Comparison of ENCODE assay signal across 8 cellular contexts in the genomic region with DNA sequence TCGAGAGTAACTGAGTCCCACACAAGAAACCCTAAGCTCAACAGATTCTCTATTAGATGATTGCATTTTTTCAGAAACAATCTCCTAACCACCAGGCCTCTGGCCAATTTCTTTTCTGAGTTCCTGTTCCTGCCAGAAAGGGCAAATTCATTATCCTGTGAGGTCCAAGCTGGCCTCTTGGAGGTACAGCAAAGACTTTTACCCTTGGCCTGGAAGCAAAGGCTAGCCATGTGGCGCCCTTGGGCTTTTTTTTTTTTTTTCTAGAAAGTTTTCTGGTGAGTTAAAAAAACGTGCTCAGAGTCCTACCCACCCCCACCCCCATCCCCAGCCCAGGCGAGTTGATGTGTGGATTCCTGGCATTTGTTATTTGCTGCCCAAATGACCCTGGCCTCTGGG. TPM values are rescaled to one million over a fixed set of nuclear protein-coding genes. Genes with fewer than 3 reads are reported as not detected.
A peak's percentile ranks its signal among the peaks of the same experiment; 100 is the strongest.
DNase-seq lines count a peak whose midpoint lies in the region; ATAC-seq and TF ChIP-seq lines count a peak whose summit lies in the region.

No MANE protein-coding gene starts in this region.

- H3K36me3 ChIP-seq in adrenal gland (replicated peaks in 1 of 2) (no peaks in the 10 kb centered on the region), rectal smooth muscle tissue (ENCODE audit: control insufficient read depth, insufficient read depth, low read length) (no peaks in the 10 kb centered on the region)

- no peak for TF ChIP-seq EP300 in Ishikawa (IDR thresholded peaks at IDR 0.05; ENCODE audit: borderline replicate concordance)

- no peak for TF ChIP-seq CTCF in adrenal gland (IDR thresholded peaks at IDR 0.05)

- in situ Hi-C loops in ACHN (cut with HindIII; ENCODE audit: low pct_ligation_motif_present, low pct_unique_long_range_greater_than_20kb, low sequenced_read_pairs), result no loop called here

- no peak overlapping the region for H3K9ac ChIP-seq in rectal smooth muscle tissue (ENCODE audit: low read length)

- H3K4me3 ChIP-seq in adrenal gland, result peak overlapping the region in 1 of 4 donors; percentile 38
- no peak overlapping the region for H3K4me3 ChIP-seq in right cardiac atrium (ENCODE audit: low read length)
- no peak overlapping the region for H3K4me3 ChIP-seq in rectal smooth muscle tissue (ENCODE audit: low read length)

- H3K27ac ChIP-seq in adrenal gland, result peak overlapping the region; percentile 74 to 97 (median 94)
- peak overlapping the region; percentile 96 for H3K27ac ChIP-seq in right cardiac atrium (ENCODE audit: low read length)
- H3K27ac ChIP-seq in rectal smooth muscle tissue (ENCODE audit: low read depth, low read length), result peak overlapping the region; percentile 91

- H3K9me3 ChIP-seq in adrenal gland (replicated peaks in 1 of 3) (no peaks in the 10 kb centered on the region), right cardiac atrium (ENCODE audit: control insufficient read depth, low read length) (no peaks in the 10 kb centered on the region)

- ATAC-seq in GM19351 (IDR thresholded peaks at IDR 0.05; ENCODE audit: unreplicated experiment) (peak; percentile 37), right cardiac atrium (peak; percentile 71 to 75)

- TF ChIP-seq RAD21 in Ishikawa (IDR thresholded peaks at IDR 0.05; ENCODE audit: low read depth), result no peak

- H3K4me1 ChIP-seq in adrenal gland (replicated peaks in 1 of 2) (peaks cover 24 to 28% of the 10 kb centered on the region in 2 donors), right cardiac atrium (ENCODE audit: control insufficient read depth, insufficient read depth, low read length) (peaks cover 8% of the 10 kb centered on the region), rectal smooth muscle tissue (ENCODE audit: control insufficient read depth, insufficient read depth, low read length) (peaks cover 12% of the 10 kb centered on the region)

- no peaks in the 10 kb centered on the region for H3K27me3 ChIP-seq in adrenal gland
- no peaks in the 10 kb centered on the region for H3K27me3 ChIP-seq in right cardiac atrium (ENCODE audit: control insufficient read depth, insufficient read depth)
- H3K27me3 ChIP-seq in rectal smooth muscle tissue (ENCODE audit: control insufficient read depth, insufficient read depth, low read length), result no peaks in the 10 kb centered on the region

- intact Hi-C loops in adrenal gland (cut with DNase I) (loop anchor here in 1 of 2 donors (10.0 kb wide), 1 partner anchor 55 kb away; the partner anchor contains the start of gene EEF1A1), right cardiac atrium (cut with DNase I) (loop anchor here in 3 of 4 donors (10.0 kb wide), 1 partner anchor 55 kb away; the partner anchor contains the start of gene EEF1A1 (in 3 of the 3))

- no peak for TF ChIP-seq POLR2A in adrenal gland (IDR thresholded peaks at IDR 0.05)

- peak; percentile 73 for DNase-seq in ACHN
- peak; percentile 59 to 87 (median 76) for DNase-seq in adrenal gland
- DNase-seq in right cardiac atrium, result peak in 2 of 3 donors; percentile 33 to 49
- DNase-seq in T-helper 9 cell, result no peak
- no peak for DNase-seq in activated CD4-positive, CD25-positive, alpha-beta regulatory T cell (lab: John Stamatoyannopoulos, UW)

- WGBS in adrenal gland, 4 donors, result 2 to 12% (median 6%) methylated on average over 4 of the region's 4 CpGs
- WGBS in right cardiac atrium, result 25% methylated on average over 4 of the region's 4 CpGs

TF ChIP-seq in Ishikawa, 13 proteins besides CTCF, POLR2A, EP300 and RAD21:
- TF ChIP-seq FOXM1 (IDR thresholded peaks at IDR 0.05; ENCODE audit: borderline replicate concordance, low read depth) (no peak), MAX (IDR thresholded peaks at IDR 0.05) (peak; percentile 41; the same call in 1 of the 2 replicates)

RNA-seq across cellular contexts. Expression of gene EEF1A1, which starts 59.0 kb away (rescaled TPM):
- total RNA-seq in adrenal gland (over 10,000 TPM in 3 of 8 donors, 1,000 to 10,000 TPM in 5; 7,361 to 11,784 (median 9,101) TPM), right cardiac atrium (1,000 to 10,000 TPM; 4,421 to 6,620 (median 4,841) TPM)
- polyA plus RNA-seq in adrenal gland (over 10,000 TPM in 1 of 3 donors, 1,000 to 10,000 TPM in 2; 7,921 to 10,048 (median 9,514) TPM), right cardiac atrium (2,506 TPM)

Comparison
In these comparisons a context has a peak if more than half of its experiments do, and no peak if none do; other contexts are left out.
1. DNase-seq: peak in ACHN (single experiment), adrenal gland (7 of 7) and right cardiac atrium (2 of 3); none in T-helper 9 cell (single experiment) and activated CD4-positive, CD25-positive, alpha-beta regulatory T cell (0 of 4).
2. Peak in every context shown above with its lines, with median percentiles within 50 percentile points of each other: H3K27ac ChIP-seq.